Comparison of ENCODE assay signal across 15 cellular contexts in genomic region chr6:2478200-2478599, GRCh38.
DNase-seq lines count a peak whose midpoint lies in the region; ATAC-seq and TF ChIP-seq lines count a peak whose summit lies in the region.
"Had no signal": no experiment of that assay in that cellular context is flagged by ENCODE, and none has a peak within 500 bp of the region (broad histone marks: within the 10 kb centered on the region; RNA-seq: fewer than 3 reads in every experiment).

No MANE protein-coding gene starts in this region.

- intact Hi-C loops in left lung (cut with DNase I) = no loop called here

- H3K4me1 ChIP-seq in neural progenitor cell (no peaks in the 10 kb centered on the region), left lung (peaks cover 0 to 8% of the 10 kb centered on the region in 2 donors)

- H3K27ac ChIP-seq in neural progenitor cell (no peak overlapping the region), left lung (no peak overlapping the region)

- no peaks in the 10 kb centered on the region for H3K79me2 ChIP-seq in neural progenitor cell (ENCODE audit: low read depth)

- H3K9me3 Mint-ChIP-seq in neural progenitor cell = peaks cover 7% of the 10 kb centered on the region

- H3K27ac Mint-ChIP-seq in neural progenitor cell = no peak overlapping the region
- H3K27ac Mint-ChIP-seq: activated CD4-positive, alpha-beta T cell treated with anti-CD3 and anti-CD28 coated beads for 36 hours; B cell had no signal

- H3K36me3 Mint-ChIP-seq in neural progenitor cell = no peaks in the 10 kb centered on the region

- H3K27me3 Mint-ChIP-seq in neural progenitor cell (ENCODE audit: insufficient read depth, low read depth) = peaks cover 4% of the 10 kb centered on the region

- H2AFZ ChIP-seq in neural progenitor cell (replicated peaks) = no peak overlapping the region

- H3K27me3 ChIP-seq in neural progenitor cell = no peaks in the 10 kb centered on the region
- H3K27me3 ChIP-seq in left lung = no peaks in the 10 kb centered on the region

- no peak overlapping the region for H3K9ac ChIP-seq in neural progenitor cell

- no peak overlapping the region for H3K4me3 Mint-ChIP-seq in neural progenitor cell
- H3K4me3 Mint-ChIP-seq: activated CD4-positive, alpha-beta T cell treated with anti-CD3 and anti-CD28 coated beads for 36 hours; B cell; neural crest cell had no signal

- peak; percentile 54 for DNase-seq in AG08395 (ENCODE audit: low spot score)
- peak; percentile 71 for DNase-seq in NCI-H226
- peak; percentile 12 for DNase-seq in fibroblast of mammary gland (ENCODE audit: low read depth)
- DNase-seq in myocyte (ENCODE audit: low read depth) = peak; percentile 75
- DNase-seq in midbrain (lab: John Stamatoyannopoulos, UW) = no peak
- no peak for DNase-seq in neural progenitor cell (ENCODE audit: low spot score)
- DNase-seq in left lung = no peak
- DNase-seq: activated CD4-positive, alpha-beta T cell treated with anti-CD3 and anti-CD28 coated beads for 36 hours; aorta; KBM-7; NCI-H1930; T-helper 1 cell had no signal

- TF ChIP-seq CTCF in fibroblast of mammary gland (conservative IDR thresholded peaks at IDR 0.05; ENCODE audit: control insufficient read depth, insufficient read depth, low read depth, low read length) (no peak), neural progenitor cell (IDR thresholded peaks at IDR 0.05) (no peak), left lung (IDR thresholded peaks at IDR 0.05) (no peak)

- H3K4me3 ChIP-seq in fibroblast of mammary gland (ENCODE audit: control insufficient read depth, low read depth, low read length) = no peak overlapping the region
- H3K4me3 ChIP-seq in neural progenitor cell = no peak overlapping the region
- no peak overlapping the region for H3K4me3 ChIP-seq in left lung

- H3K4me2 ChIP-seq in neural progenitor cell = no peak overlapping the region

- no peaks in the 10 kb centered on the region for H3F3A ChIP-seq in neural progenitor cell (ENCODE audit: low read depth)

- ATAC-seq in HG02938 (IDR thresholded peaks at IDR 0.05; ENCODE audit: unreplicated experiment) (no peak), left lung (no peak)
- ATAC-seq: activated CD4-positive, alpha-beta T cell treated with anti-CD3 and anti-CD28 coated beads for 36 hours had no signal

- H3K4me1 Mint-ChIP-seq in neural progenitor cell = peaks cover 3% of the 10 kb centered on the region
- H3K4me1 Mint-ChIP-seq: activated CD4-positive, alpha-beta T cell treated with anti-CD3 and anti-CD28 coated beads for 36 hours; B cell; neural crest cell had no signal

- H4K20me1 ChIP-seq in neural progenitor cell (ENCODE audit: low read depth) = no peaks in the 10 kb centered on the region

- H3K36me3 ChIP-seq in neural progenitor cell = no peaks in the 10 kb centered on the region
- no peaks in the 10 kb centered on the region for H3K36me3 ChIP-seq in left lung

- H3K9me3 ChIP-seq in neural progenitor cell (ENCODE audit: low read depth) (no peaks in the 10 kb centered on the region), left lung (peaks cover 0 to 12% of the 10 kb centered on the region in 2 donors)

Comparison
In these comparisons a context has a peak if more than half of its experiments do, and no peak if none do; other contexts are left out.
1. DNase-seq: peak in AG08395 (single experiment), NCI-H226 (single experiment), fibroblast of mammary gland (single experiment) and myocyte (single experiment); none in midbrain (single experiment), neural progenitor cell (single experiment) and left lung (0 of 2).